ENCODE assay signal across 10 cellular contexts in the genomic region with DNA sequence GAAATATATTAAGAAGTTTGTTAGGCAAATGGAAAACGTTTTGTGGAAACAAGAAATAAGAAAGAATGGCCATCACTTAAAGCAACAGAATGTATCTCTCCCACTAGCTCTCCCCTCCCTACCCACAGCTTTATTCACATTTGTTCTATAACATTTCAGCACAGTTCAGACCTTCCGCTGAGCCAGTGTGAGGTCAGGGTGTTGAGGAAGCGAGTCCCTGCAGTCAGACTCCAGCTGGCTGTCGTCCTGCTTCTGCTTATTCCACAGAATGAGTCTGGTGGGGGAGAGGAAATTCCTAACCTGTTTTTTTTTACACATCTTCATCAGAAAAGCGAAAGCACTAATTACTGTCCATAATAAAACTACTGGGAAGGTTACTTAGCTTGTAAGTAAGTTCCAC. TPM values are rescaled to one million over a fixed set of nuclear protein-coding genes. Genes with fewer than 3 reads are reported as not detected.
DNase-seq lines count a peak whose midpoint lies in the region; ATAC-seq and TF ChIP-seq lines count a peak whose summit lies in the region.
"Had no signal": no experiment of that assay in that cellular context is flagged by ENCODE, and none has a peak within 500 bp of the region (broad histone marks: within the 10 kb centered on the region; RNA-seq: fewer than 3 reads in every experiment).

No MANE protein-coding gene starts in this region.

- H3K27me3 Mint-ChIP-seq in CD4-positive, alpha-beta memory T cell = no peaks in the 10 kb centered on the region
- no peaks in the 10 kb centered on the region for H3K27me3 Mint-ChIP-seq in natural killer cell treated with Interleukin-12 subunit alpha and Interleukin-12 subunit beta and Interleukin-15 and Interleukin-18, amount 100 ng/mL, for 72 hours

- H3K27ac ChIP-seq in CD4-positive, alpha-beta memory T cell (ENCODE audit: low read depth, low read length) = peak overlapping the region; percentile 42
- H3K27ac ChIP-seq in OCI-LY3 (ENCODE audit: low read length) = peak overlapping the region; percentile 98
- H3K27ac ChIP-seq: HL-60, SJSA1 had no signal

- POLR2A ChIA-PET in CD4-positive, alpha-beta memory T cell (lab: Charles Lee; ENCODE audit: partially characterized antibody) = interaction anchor here (2.0 kb wide), 1 partner anchor 167 kb away, joined by 8 read pairs; a partner anchor contains a TSS

- peak overlapping the region; percentile 53 to 96 (median 74) for H3K27ac Mint-ChIP-seq in CD4-positive, alpha-beta memory T cell
- H3K27ac Mint-ChIP-seq in natural killer cell treated with Interleukin-12 subunit alpha and Interleukin-12 subunit beta and Interleukin-15 and Interleukin-18, amount 100 ng/mL, for 72 hours = peak overlapping the region; percentile 87 to 98

- H3K36me3 ChIP-seq in CD4-positive, alpha-beta memory T cell (ENCODE audit: insufficient read depth, low read length) = no peaks in the 10 kb centered on the region
- peaks cover 74% of the 10 kb centered on the region for H3K36me3 ChIP-seq in OCI-LY3 (replicated peaks; ENCODE audit: low read depth, low read length)

- no peak for TF ChIP-seq CTCF in OCI-LY3 (IDR thresholded peaks at IDR 0.05; ENCODE audit: low read depth, low read length)

- CTCF ChIA-PET in CD4-positive, alpha-beta memory T cell (lab: Charles Lee; ENCODE audit: partially characterized antibody) = interaction anchor here (0.8 to 2.2 kb wide), 6 partner anchors 16 to 167 kb away, joined by 3 to 9 read pairs (median 4); a partner anchor contains a TSS

- H3K36me3 Mint-ChIP-seq in CD4-positive, alpha-beta memory T cell = peaks cover 0 to 3% of the 10 kb centered on the region in 2 donors
- H3K36me3 Mint-ChIP-seq in natural killer cell treated with Interleukin-12 subunit alpha and Interleukin-12 subunit beta and Interleukin-15 and Interleukin-18, amount 100 ng/mL, for 72 hours = peaks cover 84% of the 10 kb centered on the region

- H3K4me1 ChIP-seq in CD4-positive, alpha-beta memory T cell (ENCODE audit: insufficient read depth, low read length) = peaks cover 93% of the 10 kb centered on the region
- peaks cover 73% of the 10 kb centered on the region for H3K4me1 ChIP-seq in OCI-LY3 (ENCODE audit: low read length)

- H3K4me3 Mint-ChIP-seq in CD4-positive, alpha-beta memory T cell = peak overlapping the region in 7 of 8 donors; percentile 58 to 84 (median 69)
- peak overlapping the region; percentile 89 for H3K4me3 Mint-ChIP-seq in natural killer cell treated with Interleukin-12 subunit alpha and Interleukin-12 subunit beta and Interleukin-15 and Interleukin-18, amount 100 ng/mL, for 72 hours

- intact Hi-C loops in CD4-positive, alpha-beta memory T cell (cut with micrococcal nuclease) = no loop called here

- peaks cover 88% of the 10 kb centered on the region for H3K79me2 ChIP-seq in OCI-LY3 (ENCODE audit: low read length)

- H3K4me1 Mint-ChIP-seq in CD4-positive, alpha-beta memory T cell = peaks cover 68 to 90% (median 80%) of the 10 kb centered on the region in 4 donors
- H3K4me1 Mint-ChIP-seq in natural killer cell treated with Interleukin-12 subunit alpha and Interleukin-12 subunit beta and Interleukin-15 and Interleukin-18, amount 100 ng/mL, for 72 hours (ENCODE audit: low read depth in 2 of 2) = peaks cover 60 to 86% of the 10 kb centered on the region in 2 donors

- no peaks in the 10 kb centered on the region for H3K27me3 ChIP-seq in CD4-positive, alpha-beta memory T cell (ENCODE audit: insufficient read depth, low read length)
- H3K27me3 ChIP-seq in OCI-LY3 (ENCODE audit: low read depth, low read length) = no peaks in the 10 kb centered on the region
- H3K27me3 ChIP-seq: SJSA1 had no signal

- H4K20me1 ChIP-seq in OCI-LY3 (ENCODE audit: insufficient read depth, low read length) = peaks cover 34% of the 10 kb centered on the region

- peak in 1 of 5 donors; percentile 15 for DNase-seq in CD4-positive, alpha-beta memory T cell
- peak; percentile 90 for DNase-seq in dermis blood vessel endothelial cell
- no peak for DNase-seq in natural killer cell treated with Interleukin-12 subunit alpha and Interleukin-12 subunit beta and Interleukin-15 and Interleukin-18, amount 100 ng/mL, for 72 hours (ENCODE audit: low spot score)
- DNase-seq in DMS 273 treated with DMSO at 0.1 percent for 48 hours (lab: John Stamatoyannopoulos, UW) = no peak
- no peak for DNase-seq in NCI-H82 (lab: John Stamatoyannopoulos, UW)

- no peak overlapping the region for H3K4me3 ChIP-seq in CD4-positive, alpha-beta memory T cell (ENCODE audit: low read length in 2 of 2)
- H3K4me3 ChIP-seq in OCI-LY3 (ENCODE audit: low read length) = peak overlapping the region; percentile 94
- H3K4me3 ChIP-seq: SJSA1 had no signal

- ATAC-seq in natural killer cell treated with Interleukin-12 subunit alpha and Interleukin-12 subunit beta and Interleukin-15 and Interleukin-18, amount 100 ng/mL, for 72 hours = no peak
- ATAC-seq in GM19463 (IDR thresholded peaks at IDR 0.05; ENCODE audit: unreplicated experiment) (no peak), HG02798 (IDR thresholded peaks at IDR 0.05; ENCODE audit: poor library complexity, unreplicated experiment) (no peak)

- no peak overlapping the region for H2AFZ ChIP-seq in OCI-LY3 (ENCODE audit: low read depth, low read length)

- H3K9me3 ChIP-seq in CD4-positive, alpha-beta memory T cell (ENCODE audit: control insufficient read depth in 1 of 2, low read length in 2 of 2) = no peaks in the 10 kb centered on the region
- H3K9me3 ChIP-seq in OCI-LY3 (ENCODE audit: insufficient read depth, low read length) = no peaks in the 10 kb centered on the region
- H3K9me3 ChIP-seq: SJSA1 had no signal

- H3K9me3 Mint-ChIP-seq in CD4-positive, alpha-beta memory T cell = no peaks in the 10 kb centered on the region
- H3K9me3 Mint-ChIP-seq in natural killer cell treated with Interleukin-12 subunit alpha and Interleukin-12 subunit beta and Interleukin-15 and Interleukin-18, amount 100 ng/mL, for 72 hours = no peaks in the 10 kb centered on the region

- H3K4me2 ChIP-seq in OCI-LY3 (ENCODE audit: low read length) = peak overlapping the region; percentile 94

- peak overlapping the region; percentile 100 for H3K9ac ChIP-seq in OCI-LY3 (ENCODE audit: low read length)

RNA-seq across cellular contexts. Expression of a gene that starts 39.1 kb away (rescaled TPM):
- total RNA-seq in CD4-positive, alpha-beta memory T cell = 10 to 100 TPM; 19.1 to 21.2 TPM
- 10 to 100 TPM; 38.5 to 53.0 TPM for polyA plus RNA-seq in CD4-positive, alpha-beta memory T cell
- total RNA-seq in dermis blood vessel endothelial cell = 32.7 and 39.8 TPM in 2 replicates
- 10 to 100 TPM; 40.6 to 46.1 TPM for total RNA-seq in natural killer cell treated with Interleukin-12 subunit alpha and Interleukin-12 subunit beta and Interleukin-15 and Interleukin-18, amount 100 ng/mL, for 72 hours
